8 cellular contexts compared by ENCODE assay signal in the genomic region with DNA sequence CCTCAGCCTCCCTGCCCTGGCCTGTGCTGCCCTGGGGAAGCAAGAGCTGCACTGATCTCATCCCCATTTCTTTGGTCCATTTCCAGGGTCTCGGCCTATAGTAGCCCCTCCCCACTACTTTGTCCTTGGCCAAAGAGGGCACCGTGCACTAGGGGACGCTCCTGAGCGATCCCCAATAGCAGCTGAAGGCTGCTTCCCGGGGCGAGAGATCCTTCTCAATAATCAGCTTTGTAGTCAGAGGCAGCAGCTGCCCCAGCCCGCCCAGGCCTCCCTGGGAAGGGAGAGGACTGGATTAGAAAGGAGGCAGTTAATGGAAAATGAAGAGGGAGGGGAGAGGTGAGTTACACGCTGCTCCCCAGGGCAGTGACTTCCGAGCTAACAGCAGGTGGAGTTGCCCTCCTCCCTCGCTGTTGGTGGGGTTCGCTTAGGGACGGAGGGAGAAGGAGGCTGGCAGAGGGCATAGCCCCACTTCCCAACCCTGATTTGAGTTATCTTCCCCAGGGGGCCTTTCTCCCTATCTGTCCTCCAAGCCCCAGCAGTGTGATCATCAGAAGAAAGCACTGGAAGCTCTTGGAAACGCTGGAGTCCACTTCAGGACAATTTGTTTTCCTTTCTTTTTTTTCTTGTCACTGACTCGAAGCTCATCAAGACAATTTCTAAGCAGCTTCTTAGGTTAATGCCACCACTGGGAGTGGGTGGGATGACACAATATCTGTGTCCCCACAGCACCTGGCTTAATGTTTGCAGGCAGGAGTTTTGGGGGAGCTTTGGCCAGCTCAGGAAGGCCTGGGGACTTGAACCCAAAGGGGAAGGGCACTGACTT. TPM values are rescaled to one million over a fixed set of nuclear protein-coding genes. Genes with fewer than 3 reads are reported as not detected.
DNase-seq lines count a peak whose midpoint lies in the region; TF ChIP-seq lines count a peak whose summit lies in the region.
"Had no signal": no experiment of that assay in that cellular context is flagged by ENCODE, and none has a peak within 500 bp of the region (broad histone marks: within the 10 kb centered on the region; RNA-seq: fewer than 3 reads in every experiment).

No MANE protein-coding gene starts in this region.

- no peak overlapping the region for H2AFZ ChIP-seq in Loucy (ENCODE audit: low read length)

- peaks cover 7% of the 10 kb centered on the region for H3K36me3 Mint-ChIP-seq in activated CD4-positive, alpha-beta T cell treated with anti-CD3 and anti-CD28 coated beads, Interleukin-2, amount 10 ng/mL, durations not matched to agents 24 days and 14 days (ENCODE audit: low read depth)

- peaks cover 22% of the 10 kb centered on the region for H3K4me1 ChIP-seq in Loucy (ENCODE audit: insufficient read depth, low read length, poor library complexity, severe bottlenecking)

- peaks cover 3% of the 10 kb centered on the region; the same call in 1 of the 2 replicates for H3F3A ChIP-seq in Loucy (ENCODE audit: low read depth)

- no peaks in the 10 kb centered on the region for H3K9me3 Mint-ChIP-seq in activated CD4-positive, alpha-beta T cell treated with anti-CD3 and anti-CD28 coated beads, Interleukin-2, amount 10 ng/mL, durations not matched to agents 24 days and 14 days
- H3K9me3 Mint-ChIP-seq: activated B cell treated with CpG ODN at 0.5 μM for 24 hours had no signal

- H3K27me3 ChIP-seq in Loucy (ENCODE audit: insufficient read depth, low read length, poor library complexity, severe bottlenecking) (no peaks in the 10 kb centered on the region), layer of hippocampus (ENCODE audit: control insufficient read depth, insufficient read depth, low read length) (no peaks in the 10 kb centered on the region)

- no peak overlapping the region for H3K4me2 ChIP-seq in Loucy (ENCODE audit: low read depth, low read length, poor library complexity, severe bottlenecking)

- H3K27ac ChIP-seq in caudate nucleus (ENCODE audit: low read depth, low read length) (peak overlapping the region; percentile 87), layer of hippocampus (ENCODE audit: low read depth, low read length) (peak overlapping the region; percentile 81), temporal lobe (ENCODE audit: low read depth, low read length) (peak overlapping the region; percentile 83)

- H3K36me3 ChIP-seq in Loucy (ENCODE audit: insufficient read depth, low read length) = peaks cover 2% of the 10 kb centered on the region; the same call in 1 of the 2 replicates

- H3K4me3 ChIP-seq in Loucy (ENCODE audit: low read length, poor library complexity, severe bottlenecking) = no peak overlapping the region

- peaks cover 4% of the 10 kb centered on the region for H3K27me3 Mint-ChIP-seq in activated CD4-positive, alpha-beta T cell treated with anti-CD3 and anti-CD28 coated beads, Interleukin-2, amount 10 ng/mL, durations not matched to agents 24 days and 14 days
- H3K27me3 Mint-ChIP-seq: activated B cell treated with CpG ODN at 0.5 μM for 24 hours had no signal

- no peaks in the 10 kb centered on the region for H3K9me3 ChIP-seq in Loucy (ENCODE audit: insufficient read depth, low read depth, low read length)

- peak; percentile 46 for TF ChIP-seq CTCF in Loucy (conservative IDR thresholded peaks at IDR 0.05; ENCODE audit: low read length)

- H4K20me1 ChIP-seq in Loucy (ENCODE audit: insufficient read depth, low read length, poor library complexity, severe bottlenecking) = no peaks in the 10 kb centered on the region

- DNase-seq in caudate nucleus (lab: John Stamatoyannopoulos, UW) (peak in 53 of 61 donors; percentile 22 to 79 (median 58)), SW480 (ENCODE audit: low spot score) (no peak)
- no peak for DNase-seq in NK-92 treated with Interleukin-12 subunit alpha and Interleukin-12 subunit beta, amount 100 ng/mL, for 24 hours (lab: John Stamatoyannopoulos, UW)
- no peak for DNase-seq in activated CD4-positive, alpha-beta T cell treated with anti-CD3 and anti-CD28 coated beads, Interleukin-2, amount 10 ng/mL, durations not matched to agents 24 days and 14 days
- DNase-seq: activated B cell treated with CpG ODN at 0.5 μM for 24 hours had no signal

- no peak overlapping the region for H3K27ac Mint-ChIP-seq in activated CD4-positive, alpha-beta T cell treated with anti-CD3 and anti-CD28 coated beads, Interleukin-2, amount 10 ng/mL, durations not matched to agents 24 days and 14 days
- H3K27ac Mint-ChIP-seq: activated B cell treated with CpG ODN at 0.5 μM for 24 hours had no signal

- no peak overlapping the region for H3K4me3 Mint-ChIP-seq in activated CD4-positive, alpha-beta T cell treated with anti-CD3 and anti-CD28 coated beads, Interleukin-2, amount 10 ng/mL, durations not matched to agents 24 days and 14 days

- intact Hi-C loops in activated CD4-positive, alpha-beta T cell treated with anti-CD3 and anti-CD28 coated beads, Interleukin-2, amount 10 ng/mL, durations not matched to agents 24 days and 14 days (cut with micrococcal nuclease) = no loop called here

- H3K4me1 Mint-ChIP-seq in activated CD4-positive, alpha-beta T cell treated with anti-CD3 and anti-CD28 coated beads, Interleukin-2, amount 10 ng/mL, durations not matched to agents 24 days and 14 days = peaks cover 12% of the 10 kb centered on the region

- H3K9ac ChIP-seq in Loucy (ENCODE audit: low read depth, low read length, poor library complexity, severe bottlenecking) = no peak overlapping the region

- H3K9me2 ChIP-seq in Loucy (replicated peaks; ENCODE audit: low read depth, low read length) = no peaks in the 10 kb centered on the region

- H3K79me2 ChIP-seq in Loucy (ENCODE audit: insufficient read depth, low read length) = no peaks in the 10 kb centered on the region; the same call in 1 of the 2 replicates

RNA-seq across cellular contexts. Expression of a gene that starts 2.6 kb away (rescaled TPM):
- 35.7 TPM for total RNA-seq in temporal lobe
- 3.4 and 3.7 TPM in 2 replicates for total RNA-seq in activated CD4-positive, alpha-beta T cell treated with anti-CD3 and anti-CD28 coated beads, Interleukin-2, amount 10 ng/mL, durations not matched to agents 24 days and 14 days

RNA-seq across cellular contexts. Expression of a gene that starts 18.2 kb away (rescaled TPM):
- 24.3 TPM for total RNA-seq in temporal lobe
- 82.5 and 86.3 TPM in 2 replicates for total RNA-seq in activated CD4-positive, alpha-beta T cell treated with anti-CD3 and anti-CD28 coated beads, Interleukin-2, amount 10 ng/mL, durations not matched to agents 24 days and 14 days

RNA-seq across cellular contexts. Expression of a gene that starts 18.4 kb away (rescaled TPM):
- total RNA-seq in temporal lobe = 12.0 TPM
- 32.9 and 35.5 TPM in 2 replicates for total RNA-seq in activated CD4-positive, alpha-beta T cell treated with anti-CD3 and anti-CD28 coated beads, Interleukin-2, amount 10 ng/mL, durations not matched to agents 24 days and 14 days

RNA-seq across cellular contexts. Expression of a gene that starts 28.9 kb away (rescaled TPM):
- 61.2 TPM for total RNA-seq in temporal lobe
- 515 and 539 TPM in 2 replicates for total RNA-seq in activated CD4-positive, alpha-beta T cell treated with anti-CD3 and anti-CD28 coated beads, Interleukin-2, amount 10 ng/mL, durations not matched to agents 24 days and 14 days

RNA-seq across cellular contexts. Expression of a gene that starts 29.7 kb away (rescaled TPM):
- 47.2 TPM for total RNA-seq in temporal lobe
- total RNA-seq in activated CD4-positive, alpha-beta T cell treated with anti-CD3 and anti-CD28 coated beads, Interleukin-2, amount 10 ng/mL, durations not matched to agents 24 days and 14 days = 15.1 and 15.3 TPM in 2 replicates

Comparison
In these comparisons a context has a peak if more than half of its experiments do, and no peak if none do; other contexts are left out.
1. DNase-seq: peak in caudate nucleus (53 of 61); none in SW480 (single experiment), NK-92 treated with Interleukin-12 subunit alpha and Interleukin-12 subunit beta, amount 100 ng/mL, for 24 hours (single experiment) and activated CD4-positive, alpha-beta T cell treated with anti-CD3 and anti-CD28 coated beads, Interleukin-2, amount 10 ng/mL, durations not matched to agents 24 days and 14 days (single experiment).
2. Peak in every context shown above with its lines, with median percentiles within 50 percentile points of each other: H3K27ac ChIP-seq.